In the genomic region with DNA sequence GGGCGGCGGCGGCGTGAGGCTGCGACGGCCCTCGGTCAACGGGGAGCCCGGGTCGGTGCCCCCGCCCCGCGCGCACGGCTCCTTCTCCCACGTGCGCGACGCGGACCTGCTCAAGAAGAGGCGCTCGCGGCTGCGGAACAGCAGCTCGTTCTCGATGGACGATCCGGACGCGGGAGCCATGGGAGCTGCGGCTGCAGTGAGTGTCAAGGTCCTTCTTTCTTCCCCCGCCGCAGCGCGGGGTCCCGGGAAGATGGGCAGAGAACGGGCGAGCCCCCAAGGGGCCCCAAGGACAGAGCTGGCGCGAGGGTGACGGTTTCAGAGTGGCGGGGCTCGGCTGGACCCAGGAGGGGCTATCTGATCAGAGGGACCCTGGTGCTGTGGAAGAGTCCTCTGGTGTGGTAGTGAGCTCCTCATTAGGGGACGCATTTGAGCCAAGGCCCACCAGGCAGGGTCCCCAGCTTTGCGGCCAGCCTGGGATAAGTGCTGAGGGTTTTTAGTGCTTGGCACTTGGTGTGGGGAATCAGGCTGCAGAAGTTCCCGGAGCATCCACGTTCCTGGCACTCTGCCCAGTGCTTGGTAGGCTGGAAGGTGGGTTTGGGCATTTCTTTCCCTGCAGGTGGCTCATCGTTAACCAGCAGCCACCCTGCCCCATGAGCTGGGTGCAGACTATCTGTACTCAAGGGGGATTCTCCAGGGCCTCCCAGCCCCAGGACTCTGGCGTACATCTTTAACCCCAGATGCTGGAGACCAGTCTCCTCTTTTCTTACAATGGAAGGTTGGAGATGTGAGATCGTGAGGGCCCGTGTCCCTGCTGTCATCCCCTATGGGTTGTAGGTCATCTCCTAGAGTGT, we compare ENCODE assay signal across 1 cellular context.
TF ChIP-seq lines count a peak whose summit lies in the region.

No MANE protein-coding gene starts in this region.

TF ChIP-seq in GM23338, 12 proteins besides CTCF, POLR2A, EP300 and RAD21:
- TF ChIP-seq ZNF114 (CRISPR knock-in tag; IDR thresholded peaks at IDR 0.05) (no peak), ZNF331 (CRISPR knock-in tag; IDR thresholded peaks at IDR 0.05; ENCODE audit: low read depth) (no peak), POLR2AphosphoS5 (IDR thresholded peaks at IDR 0.05; ENCODE audit: low read depth) (no peak), EZH2phosphoT487 (IDR thresholded peaks at IDR 0.05; ENCODE audit: unreplicated experiment) (no peak), CREB1 (CRISPR knock-in tag; IDR thresholded peaks at IDR 0.05; ENCODE audit: low read depth) (no peak), EZH2 (IDR thresholded peaks at IDR 0.05; ENCODE audit: low read depth, unreplicated experiment) (no peak), JUNB (IDR thresholded peaks at IDR 0.05; ENCODE audit: unreplicated experiment) (no peak), NANOG (IDR thresholded peaks at IDR 0.05; ENCODE audit: borderline replicate concordance) (no peak), STAT1 (IDR thresholded peaks at IDR 0.05; ENCODE audit: unreplicated experiment) (no peak)
- TF ChIP-seq, protein P1, sequence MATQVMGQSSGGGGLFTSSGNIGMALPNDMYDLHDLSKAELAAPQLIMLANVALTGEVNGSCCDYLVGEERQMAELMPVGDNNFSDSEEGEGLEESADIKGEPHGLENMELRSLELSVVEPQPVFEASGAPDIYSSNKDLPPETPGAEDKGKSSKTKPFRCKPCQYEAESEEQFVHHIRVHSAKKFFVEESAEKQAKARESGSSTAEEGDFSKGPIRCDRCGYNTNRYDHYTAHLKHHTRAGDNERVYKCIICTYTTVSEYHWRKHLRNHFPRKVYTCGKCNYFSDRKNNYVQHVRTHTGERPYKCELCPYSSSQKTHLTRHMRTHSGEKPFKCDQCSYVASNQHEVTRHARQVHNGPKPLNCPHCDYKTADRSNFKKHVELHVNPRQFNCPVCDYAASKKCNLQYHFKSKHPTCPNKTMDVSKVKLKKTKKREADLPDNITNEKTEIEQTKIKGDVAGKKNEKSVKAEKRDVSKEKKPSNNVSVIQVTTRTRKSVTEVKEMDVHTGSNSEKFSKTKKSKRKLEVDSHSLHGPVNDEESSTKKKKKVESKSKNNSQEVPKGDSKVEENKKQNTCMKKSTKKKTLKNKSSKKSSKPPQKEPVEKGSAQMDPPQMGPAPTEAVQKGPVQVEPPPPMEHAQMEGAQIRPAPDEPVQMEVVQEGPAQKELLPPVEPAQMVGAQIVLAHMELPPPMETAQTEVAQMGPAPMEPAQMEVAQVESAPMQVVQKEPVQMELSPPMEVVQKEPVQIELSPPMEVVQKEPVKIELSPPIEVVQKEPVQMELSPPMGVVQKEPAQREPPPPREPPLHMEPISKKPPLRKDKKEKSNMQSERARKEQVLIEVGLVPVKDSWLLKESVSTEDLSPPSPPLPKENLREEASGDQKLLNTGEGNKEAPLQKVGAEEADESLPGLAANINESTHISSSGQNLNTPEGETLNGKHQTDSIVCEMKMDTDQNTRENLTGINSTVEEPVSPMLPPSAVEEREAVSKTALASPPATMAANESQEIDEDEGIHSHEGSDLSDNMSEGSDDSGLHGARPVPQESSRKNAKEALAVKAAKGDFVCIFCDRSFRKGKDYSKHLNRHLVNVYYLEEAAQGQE (IDR thresholded peaks at IDR 0.05; ENCODE audit: unreplicated experiment): no peak
- TF ChIP-seq, protein P2, sequence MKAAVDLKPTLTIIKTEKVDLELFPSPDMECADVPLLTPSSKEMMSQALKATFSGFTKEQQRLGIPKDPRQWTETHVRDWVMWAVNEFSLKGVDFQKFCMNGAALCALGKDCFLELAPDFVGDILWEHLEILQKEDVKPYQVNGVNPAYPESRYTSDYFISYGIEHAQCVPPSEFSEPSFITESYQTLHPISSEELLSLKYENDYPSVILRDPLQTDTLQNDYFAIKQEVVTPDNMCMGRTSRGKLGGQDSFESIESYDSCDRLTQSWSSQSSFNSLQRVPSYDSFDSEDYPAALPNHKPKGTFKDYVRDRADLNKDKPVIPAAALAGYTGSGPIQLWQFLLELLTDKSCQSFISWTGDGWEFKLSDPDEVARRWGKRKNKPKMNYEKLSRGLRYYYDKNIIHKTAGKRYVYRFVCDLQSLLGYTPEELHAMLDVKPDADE (IDR thresholded peaks at IDR 0.05): no peak
- TF ChIP-seq, protein P3, sequence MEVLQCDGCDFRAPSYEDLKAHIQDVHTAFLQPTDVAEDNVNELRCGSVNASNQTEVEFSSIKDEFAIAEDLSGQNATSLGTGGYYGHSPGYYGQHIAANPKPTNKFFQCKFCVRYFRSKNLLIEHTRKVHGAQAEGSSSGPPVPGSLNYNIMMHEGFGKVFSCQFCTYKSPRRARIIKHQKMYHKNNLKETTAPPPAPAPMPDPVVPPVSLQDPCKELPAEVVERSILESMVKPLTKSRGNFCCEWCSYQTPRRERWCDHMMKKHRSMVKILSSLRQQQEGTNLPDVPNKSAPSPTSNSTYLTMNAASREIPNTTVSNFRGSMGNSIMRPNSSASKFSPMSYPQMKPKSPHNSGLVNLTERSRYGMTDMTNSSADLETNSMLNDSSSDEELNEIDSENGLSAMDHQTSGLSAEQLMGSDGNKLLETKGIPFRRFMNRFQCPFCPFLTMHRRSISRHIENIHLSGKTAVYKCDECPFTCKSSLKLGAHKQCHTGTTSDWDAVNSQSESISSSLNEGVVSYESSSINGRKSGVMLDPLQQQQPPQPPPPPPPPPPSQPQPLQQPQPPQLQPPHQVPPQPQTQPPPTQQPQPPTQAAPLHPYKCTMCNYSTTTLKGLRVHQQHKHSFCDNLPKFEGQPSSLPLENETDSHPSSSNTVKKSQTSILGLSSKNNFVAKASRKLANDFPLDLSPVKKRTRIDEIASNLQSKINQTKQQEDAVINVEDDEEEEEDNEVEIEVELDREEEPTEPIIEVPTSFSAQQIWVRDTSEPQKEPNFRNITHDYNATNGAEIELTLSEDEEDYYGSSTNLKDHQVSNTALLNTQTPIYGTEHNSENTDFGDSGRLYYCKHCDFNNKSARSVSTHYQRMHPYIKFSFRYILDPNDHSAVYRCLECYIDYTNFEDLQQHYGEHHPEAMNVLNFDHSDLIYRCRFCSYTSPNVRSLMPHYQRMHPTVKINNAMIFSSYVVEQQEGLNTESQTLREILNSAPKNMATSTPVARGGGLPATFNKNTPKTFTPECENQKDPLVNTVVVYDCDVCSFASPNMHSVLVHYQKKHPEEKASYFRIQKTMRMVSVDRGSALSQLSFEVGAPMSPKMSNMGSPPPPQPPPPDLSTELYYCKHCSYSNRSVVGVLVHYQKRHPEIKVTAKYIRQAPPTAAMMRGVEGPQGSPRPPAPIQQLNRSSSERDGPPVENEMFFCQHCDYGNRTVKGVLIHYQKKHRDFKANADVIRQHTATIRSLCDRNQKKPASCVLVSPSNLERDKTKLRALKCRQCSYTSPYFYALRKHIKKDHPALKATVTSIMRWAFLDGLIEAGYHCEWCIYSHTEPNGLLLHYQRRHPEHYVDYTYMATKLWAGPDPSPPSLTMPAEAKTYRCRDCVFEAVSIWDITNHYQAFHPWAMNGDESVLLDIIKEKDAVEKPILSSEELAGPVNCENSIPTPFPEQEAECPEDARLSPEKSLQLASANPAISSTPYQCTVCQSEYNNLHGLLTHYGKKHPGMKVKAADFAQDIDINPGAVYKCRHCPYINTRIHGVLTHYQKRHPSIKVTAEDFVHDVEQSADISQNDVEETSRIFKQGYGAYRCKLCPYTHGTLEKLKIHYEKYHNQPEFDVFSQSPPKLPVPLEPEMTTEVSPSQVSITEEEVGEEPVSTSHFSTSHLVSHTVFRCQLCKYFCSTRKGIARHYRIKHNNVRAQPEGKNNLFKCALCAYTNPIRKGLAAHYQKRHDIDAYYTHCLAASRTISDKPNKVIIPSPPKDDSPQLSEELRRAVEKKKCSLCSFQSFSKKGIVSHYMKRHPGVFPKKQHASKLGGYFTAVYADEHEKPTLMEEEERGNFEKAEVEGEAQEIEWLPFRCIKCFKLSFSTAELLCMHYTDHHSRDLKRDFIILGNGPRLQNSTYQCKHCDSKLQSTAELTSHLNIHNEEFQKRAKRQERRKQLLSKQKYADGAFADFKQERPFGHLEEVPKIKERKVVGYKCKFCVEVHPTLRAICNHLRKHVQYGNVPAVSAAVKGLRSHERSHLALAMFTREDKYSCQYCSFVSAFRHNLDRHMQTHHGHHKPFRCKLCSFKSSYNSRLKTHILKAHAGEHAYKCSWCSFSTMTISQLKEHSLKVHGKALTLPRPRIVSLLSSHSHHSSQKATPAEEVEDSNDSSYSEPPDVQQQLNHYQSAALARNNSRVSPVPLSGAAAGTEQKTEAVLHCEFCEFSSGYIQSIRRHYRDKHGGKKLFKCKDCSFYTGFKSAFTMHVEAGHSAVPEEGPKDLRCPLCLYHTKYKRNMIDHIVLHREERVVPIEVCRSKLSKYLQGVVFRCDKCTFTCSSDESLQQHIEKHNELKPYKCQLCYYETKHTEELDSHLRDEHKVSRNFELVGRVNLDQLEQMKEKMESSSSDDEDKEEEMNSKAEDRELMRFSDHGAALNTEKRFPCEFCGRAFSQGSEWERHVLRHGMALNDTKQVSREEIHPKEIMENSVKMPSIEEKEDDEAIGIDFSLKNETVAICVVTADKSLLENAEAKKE (CRISPR knock-in tag; IDR thresholded peaks at IDR 0.05): no peak
